18 cellular contexts compared by ENCODE assay signal in the genomic region with DNA sequence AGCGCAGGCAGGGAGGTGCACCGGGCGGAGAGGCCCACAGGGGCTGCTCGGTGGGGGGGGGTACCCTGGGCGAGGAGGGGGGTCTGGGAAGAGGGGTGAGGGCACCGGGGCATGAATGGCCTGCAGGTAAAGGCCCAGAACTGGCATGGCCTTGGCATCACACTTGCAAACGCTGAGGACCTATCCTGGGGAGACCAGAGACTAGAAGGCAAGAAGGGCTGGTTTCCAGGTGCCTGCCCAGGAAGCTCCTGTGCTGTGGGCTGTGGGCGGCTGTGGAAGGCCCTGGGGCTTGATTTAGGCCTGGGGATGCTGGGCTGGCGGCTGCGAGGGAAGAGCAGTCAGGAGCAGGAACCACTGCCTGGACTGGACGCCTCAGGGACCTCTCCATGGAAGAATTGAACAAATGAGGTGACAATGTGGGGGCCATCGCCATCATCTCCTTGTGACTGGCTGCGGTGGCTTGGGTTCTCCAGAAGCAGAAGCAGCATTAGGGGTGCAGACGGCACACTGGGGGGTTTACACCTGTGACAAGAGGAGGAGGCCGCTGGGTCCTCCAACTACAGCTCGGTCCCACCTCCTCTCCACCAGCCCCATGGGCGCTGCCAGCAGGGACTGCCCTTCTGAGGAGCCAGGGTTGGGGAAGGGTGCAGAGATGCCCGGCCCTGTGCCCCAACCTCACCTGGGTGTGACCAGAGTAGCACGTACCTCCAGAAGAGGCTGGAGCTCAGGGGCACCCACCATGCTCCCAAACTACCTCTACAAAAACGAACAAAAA. TPM values are rescaled to one million over a fixed set of nuclear protein-coding genes. Genes with fewer than 3 reads are reported as not detected.
A peak's percentile ranks its signal among the peaks of the same experiment; 100 is the strongest.
DNase-seq lines count a peak whose midpoint lies in the region; ATAC-seq and TF ChIP-seq lines count a peak whose summit lies in the region.
"Had no signal": no experiment of that assay in that cellular context is flagged by ENCODE, and none has a peak within 500 bp of the region (broad histone marks: within the 10 kb centered on the region; RNA-seq: fewer than 3 reads in every experiment).

No MANE protein-coding gene starts in this region.

- H3K4me3 Mint-ChIP-seq in IgD-negative memory B cell (peak overlapping the region in 1 of 4 donors; percentile 89), chondrocyte (ENCODE audit: unreplicated experiment) (no peak overlapping the region)
- H3K4me3 Mint-ChIP-seq in stimulated activated memory B cell treated with anti-CD40 and anti-IgM and Interleukin-4, amounts not matched to agents 10 μg/mL and 1 μg/mL and 100 μg/mL, for 72 hours, result no peak overlapping the region

- no peak overlapping the region for H3K27ac ChIP-seq in lower lobe of right lung

- DNase-seq in chondrocyte (ENCODE audit: low spot score) (peak; percentile 96), lower lobe of right lung (peak; percentile 57), COR-L47 (lab: John Stamatoyannopoulos, UW) (no peak), SW 1271 (lab: John Stamatoyannopoulos, UW) (no peak)
- DNase-seq in activated CD4-positive, CD25-positive, alpha-beta regulatory T cell treated with anti-CD3 and anti-CD28 coated beads, Interleukin-2, amount 50 U/mL, for 72 hours, result no peak
- DNase-seq: AML-193, IMR-90, Kasumi-1, MM.1S, NCI-H1092 treated with DMSO at 0.1 percent for 48 hours, NCI-H510A treated with DMSO at 0.1 percent for 48 hours, NCI-H82, SHP77 treated with DMSO at 0.1 percent for 48 hours had no signal

- H3K4me3 ChIP-seq in lower lobe of right lung, result no peak overlapping the region

- H3K27ac Mint-ChIP-seq in IgD-negative memory B cell (peak overlapping the region in 2 of 3 donors; percentile 76 to 87), chondrocyte (ENCODE audit: unreplicated experiment) (no peak overlapping the region)
- peak overlapping the region; percentile 97 for H3K27ac Mint-ChIP-seq in stimulated activated memory B cell treated with anti-CD40 and anti-IgM and Interleukin-4, amounts not matched to agents 10 μg/mL and 1 μg/mL and 100 μg/mL, for 72 hours

- H3K4me1 Mint-ChIP-seq in IgD-negative memory B cell, result peaks cover 45 to 66% (median 54%) of the 10 kb centered on the region in 3 donors
- H3K4me1 Mint-ChIP-seq in chondrocyte (ENCODE audit: low read depth), result no peaks in the 10 kb centered on the region
- H3K4me1 Mint-ChIP-seq in stimulated activated memory B cell treated with anti-CD40 and anti-IgM and Interleukin-4, amounts not matched to agents 10 μg/mL and 1 μg/mL and 100 μg/mL, for 72 hours, result peaks cover 82% of the 10 kb centered on the region

- H3K27me3 Mint-ChIP-seq in IgD-negative memory B cell, result peaks cover 2% of the 10 kb centered on the region
- no peaks in the 10 kb centered on the region for H3K27me3 Mint-ChIP-seq in chondrocyte (ENCODE audit: low read depth)
- H3K27me3 Mint-ChIP-seq in stimulated activated memory B cell treated with anti-CD40 and anti-IgM and Interleukin-4, amounts not matched to agents 10 μg/mL and 1 μg/mL and 100 μg/mL, for 72 hours, result no peaks in the 10 kb centered on the region

- H3K36me3 ChIP-seq in lower lobe of right lung, result no peaks in the 10 kb centered on the region

- intact Hi-C loops in lower lobe of right lung (cut with DNase I), result no loop called here

- peaks cover 10% of the 10 kb centered on the region for H3K9me3 ChIP-seq in lower lobe of right lung

- H3K9me3 Mint-ChIP-seq in IgD-negative memory B cell (peaks cover 0 to 3% (median 0%) of the 10 kb centered on the region in 3 donors), chondrocyte (ENCODE audit: low read depth) (peaks cover 38% of the 10 kb centered on the region)
- H3K9me3 Mint-ChIP-seq in stimulated activated memory B cell treated with anti-CD40 and anti-IgM and Interleukin-4, amounts not matched to agents 10 μg/mL and 1 μg/mL and 100 μg/mL, for 72 hours, result peaks cover 5% of the 10 kb centered on the region

- ATAC-seq in lower lobe of right lung (peak; percentile 7), GM19463 (IDR thresholded peaks at IDR 0.05; ENCODE audit: unreplicated experiment) (no peak)
- ATAC-seq in stimulated activated memory B cell treated with anti-CD40 and anti-IgM and Interleukin-4, amounts not matched to agents 10 μg/mL and 1 μg/mL and 100 μg/mL, for 72 hours, result no peak
- ATAC-seq: SK-N-SH treated with all-trans-retinoic acid at 6 μM for 48 hours had no signal

- H3K36me3 Mint-ChIP-seq in IgD-negative memory B cell, result peaks cover 7% of the 10 kb centered on the region
- peaks cover 5% of the 10 kb centered on the region for H3K36me3 Mint-ChIP-seq in chondrocyte (ENCODE audit: low read depth)
- peaks cover 23% of the 10 kb centered on the region for H3K36me3 Mint-ChIP-seq in stimulated activated memory B cell treated with anti-CD40 and anti-IgM and Interleukin-4, amounts not matched to agents 10 μg/mL and 1 μg/mL and 100 μg/mL, for 72 hours

- H3K27me3 ChIP-seq in lower lobe of right lung (ENCODE audit: low read depth), result no peaks in the 10 kb centered on the region

- no peaks in the 10 kb centered on the region for H3K4me1 ChIP-seq in lower lobe of right lung

- no peak for TF ChIP-seq CTCF in chondrocyte (IDR thresholded peaks at IDR 0.05)
- TF ChIP-seq CTCF in lower lobe of right lung (IDR thresholded peaks at IDR 0.05), result no peak

RNA-seq across cellular contexts. Expression of a gene that starts 32.1 kb away (rescaled TPM):
- polyA plus RNA-seq in IgD-negative memory B cell, result 22.9 TPM
- 0.05 TPM in 1 of 3 replicates, not detected in the others for total RNA-seq in chondrocyte
- 6.0 TPM for total RNA-seq in lower lobe of right lung
- total RNA-seq: H4, IMR-90 had no signal
- polyA plus RNA-seq: IMR-90 had no signal

Comparison
In these comparisons a context has a peak if more than half of its experiments do, and no peak if none do; other contexts are left out.
1. DNase-seq: peak in chondrocyte (single experiment) and lower lobe of right lung (single experiment); none in COR-L47 (single experiment), SW 1271 (0 of 2) and activated CD4-positive, CD25-positive, alpha-beta regulatory T cell treated with anti-CD3 and anti-CD28 coated beads, Interleukin-2, amount 50 U/mL, for 72 hours (single experiment).
2. ATAC-seq: peak in lower lobe of right lung (2 of 2); none in stimulated activated memory B cell treated with anti-CD40 and anti-IgM and Interleukin-4, amounts not matched to agents 10 μg/mL and 1 μg/mL and 100 μg/mL, for 72 hours (single experiment) and GM19463 (single experiment).